18 cellular contexts compared by ENCODE assay signal in genomic region chr19:18362934-18363542, GRCh38. TPM values are rescaled to one million over a fixed set of nuclear protein-coding genes. Genes with fewer than 3 reads are reported as not detected.
DNase-seq lines count a peak whose midpoint lies in the region; TF ChIP-seq lines count a peak whose summit lies in the region.
"Had no signal": no experiment of that assay in that cellular context is flagged by ENCODE, and none has a peak within 500 bp of the region (broad histone marks: within the 10 kb centered on the region; RNA-seq: fewer than 3 reads in every experiment).

No MANE protein-coding gene starts in this region.

- H3K27me3 Mint-ChIP-seq in neural progenitor cell (ENCODE audit: insufficient read depth, low read depth): peaks cover 6% of the 10 kb centered on the region
- H3K27me3 Mint-ChIP-seq: natural killer cell treated with Interleukin-12 subunit alpha and Interleukin-12 subunit beta and Interleukin-15 and Interleukin-18, amount 100 ng/mL, for 72 hours; stimulated activated naive B cell treated with anti-CD40 and anti-IgM and Interleukin-4, amounts not matched to agents 10 μg/mL and 1 μg/mL and 100 μg/mL, for 72 hours; T-cell had no signal

- H3K79me2 ChIP-seq in neural progenitor cell (ENCODE audit: low read depth): no peaks in the 10 kb centered on the region

- H3K9me3 ChIP-seq in HUES6 (ENCODE audit: control insufficient read depth, insufficient read depth, low read depth, low read length) (no peaks in the 10 kb centered on the region), colonic mucosa (no peaks in the 10 kb centered on the region), prostate gland (no peaks in the 10 kb centered on the region), neural progenitor cell (ENCODE audit: low read depth) (no peaks in the 10 kb centered on the region)
- H3K9me3 ChIP-seq: heart right ventricle, sigmoid colon had no signal

- peaks cover 20% of the 10 kb centered on the region for H3K36me3 ChIP-seq in HUES6 (ENCODE audit: control insufficient read depth, insufficient read depth, low read length)
- no peaks in the 10 kb centered on the region for H3K36me3 ChIP-seq in colonic mucosa
- H3K36me3 ChIP-seq in prostate gland: no peaks in the 10 kb centered on the region
- H3K36me3 ChIP-seq in neural progenitor cell: no peaks in the 10 kb centered on the region

- DNase-seq in colonic mucosa (peak; percentile 38), prostate gland (ENCODE audit: low spot score) (no peak), NCI-H1694 treated with DMSO at 0.1 percent for 48 hours (lab: John Stamatoyannopoulos, UW) (no peak), neural progenitor cell (ENCODE audit: low spot score) (no peak), SW 1271 (lab: John Stamatoyannopoulos, UW) (no peak)
- DNase-seq: activated CD4-positive, CD25-positive, alpha-beta regulatory T cell; CD8-positive, alpha-beta T cell; heart right ventricle; left cardiac atrium; NCI-H187 treated with DMSO at 0.1 percent for 48 hours; NCI-H510A treated with DMSO at 0.1 percent for 48 hours; PC-3; sigmoid colon; stimulated activated naive B cell treated with anti-CD40 and anti-IgM and Interleukin-4, amounts not matched to agents 10 μg/mL and 1 μg/mL and 100 μg/mL, for 72 hours; T-cell had no signal

- H3K36me3 Mint-ChIP-seq in neural progenitor cell: peaks cover 8% of the 10 kb centered on the region

- WGBS in prostate gland: 90% methylated on average over 17 of the region's 17 CpGs

- H3K4me1 ChIP-seq in HUES6 (ENCODE audit: control insufficient read depth, insufficient read depth, low read length): peaks cover 9% of the 10 kb centered on the region
- H3K4me1 ChIP-seq in colonic mucosa: peaks cover 5% of the 10 kb centered on the region
- H3K4me1 ChIP-seq in prostate gland (replicated peaks): no peaks in the 10 kb centered on the region
- peaks cover 9% of the 10 kb centered on the region for H3K4me1 ChIP-seq in neural progenitor cell

- H3K4me2 ChIP-seq in neural progenitor cell: no peak overlapping the region

- 0 out of 2 replicates have a peak overlapping the region, but pooled peaks have one; percentile 34 for H3K27ac ChIP-seq in HUES6 (ENCODE audit: low read depth, low read length)
- H3K27ac ChIP-seq in colonic mucosa: no peak overlapping the region
- H3K27ac ChIP-seq in prostate gland: peak overlapping the region; percentile 89 to 91
- no peak overlapping the region for H3K27ac ChIP-seq in neural progenitor cell

- H3K27me3 ChIP-seq in HUES6 (ENCODE audit: control insufficient read depth, insufficient read depth, low read length): no peaks in the 10 kb centered on the region
- H3K27me3 ChIP-seq in colonic mucosa: no peaks in the 10 kb centered on the region
- H3K27me3 ChIP-seq in prostate gland (replicated peaks; ENCODE audit: insufficient read depth): no peaks in the 10 kb centered on the region
- no peaks in the 10 kb centered on the region for H3K27me3 ChIP-seq in neural progenitor cell
- H3K27me3 ChIP-seq: heart right ventricle, sigmoid colon had no signal

- no peak overlapping the region for H2AFZ ChIP-seq in neural progenitor cell (replicated peaks)

- no peak for TF ChIP-seq POLR2A in prostate gland (IDR thresholded peaks at IDR 0.05)

- H3K27ac Mint-ChIP-seq in neural progenitor cell: no peak overlapping the region
- H3K27ac Mint-ChIP-seq: CD8-positive, alpha-beta T cell; stimulated activated naive B cell treated with anti-CD40 and anti-IgM and Interleukin-4, amounts not matched to agents 10 μg/mL and 1 μg/mL and 100 μg/mL, for 72 hours; T-cell had no signal

- H3K4me3 ChIP-seq in HUES6 (ENCODE audit: low read depth, low read length): no peak overlapping the region
- no peak overlapping the region for H3K4me3 ChIP-seq in colonic mucosa
- H3K4me3 ChIP-seq in prostate gland: no peak overlapping the region
- no peak overlapping the region for H3K4me3 ChIP-seq in neural progenitor cell
- H3K4me3 ChIP-seq: heart right ventricle, sigmoid colon had no signal

- no peaks in the 10 kb centered on the region for H4K20me1 ChIP-seq in neural progenitor cell (ENCODE audit: low read depth)

- H3K4me1 Mint-ChIP-seq in neural progenitor cell: peaks cover 34% of the 10 kb centered on the region
- H3K4me1 Mint-ChIP-seq: T-cell had no signal

- H3K4me3 Mint-ChIP-seq in neural progenitor cell: no peak overlapping the region
- H3K4me3 Mint-ChIP-seq: CD8-positive, alpha-beta T cell; natural killer cell treated with Interleukin-12 subunit alpha and Interleukin-12 subunit beta and Interleukin-15 and Interleukin-18, amount 100 ng/mL, for 72 hours; stimulated activated naive B cell treated with anti-CD40 and anti-IgM and Interleukin-4, amounts not matched to agents 10 μg/mL and 1 μg/mL and 100 μg/mL, for 72 hours; T-cell had no signal

- no peaks in the 10 kb centered on the region for H3F3A ChIP-seq in neural progenitor cell (ENCODE audit: low read depth)

- intact Hi-C loops in colonic mucosa (cut with DNase I): no loop called here
- intact Hi-C loops in prostate gland (cut with DNase I): no loop called here

- H3K9me3 Mint-ChIP-seq in neural progenitor cell: peaks cover 2% of the 10 kb centered on the region
- H3K9me3 Mint-ChIP-seq: CD8-positive, alpha-beta T cell; natural killer cell treated with Interleukin-12 subunit alpha and Interleukin-12 subunit beta and Interleukin-15 and Interleukin-18, amount 100 ng/mL, for 72 hours; stimulated activated naive B cell treated with anti-CD40 and anti-IgM and Interleukin-4, amounts not matched to agents 10 μg/mL and 1 μg/mL and 100 μg/mL, for 72 hours; T-cell had no signal

- H3K9ac ChIP-seq in HUES6 (ENCODE audit: low read length) (no peak overlapping the region), colonic mucosa (ENCODE audit: low read depth in 2 of 2, low read length in 2 of 2) (peak overlapping the region in 1 of 2 donors; percentile 55), neural progenitor cell (no peak overlapping the region)

- TF ChIP-seq CTCF in colonic mucosa (IDR thresholded peaks at IDR 0.05) (no peak), prostate gland (IDR thresholded peaks at IDR 0.05) (no peak), neural progenitor cell (IDR thresholded peaks at IDR 0.05) (no peak)

RNA-seq across cellular contexts. Expression of gene PGPEP1, which starts 22.6 kb away (rescaled TPM):
- total RNA-seq in colonic mucosa (10 to 100 TPM; 62.6 to 99.0 TPM), prostate gland (10 to 100 TPM; 18.0 to 37.3 TPM), neural progenitor cell (ENCODE audit: low replicate concordance) (2.1 and 5.7 TPM in 2 replicates)

RNA-seq across cellular contexts. Expression of gene GDF15, which starts 22.9 kb away (rescaled TPM):
- total RNA-seq in colonic mucosa: 100 to 1,000 TPM; 120 to 159 TPM
- total RNA-seq in prostate gland: 100 to 1,000 TPM in 1 of 2 donors, 10 to 100 TPM in 1; 49.6 to 136 TPM
- 0.19 and 2.5 TPM in 2 replicates for total RNA-seq in neural progenitor cell (ENCODE audit: low replicate concordance)
- total RNA-seq: CD8-positive, alpha-beta T cell had no signal

RNA-seq across cellular contexts. Expression of gene LRRC25, which starts 34.4 kb away (rescaled TPM):
- total RNA-seq in colonic mucosa (1 to 10 TPM; 1.4 to 3.9 TPM), prostate gland (1 to 10 TPM; 1.6 to 5.5 TPM), neural progenitor cell (ENCODE audit: low replicate concordance) (0.03 TPM in 1 of 2 replicates, not detected in the other)
- total RNA-seq: G401; natural killer cell treated with Interleukin-12 subunit alpha and Interleukin-12 subunit beta and Interleukin-15 and Interleukin-18, amount 100 ng/mL, for 72 hours; PC-3 had no signal

RNA-seq across cellular contexts. Expression of gene LSM4, which starts 40.2 kb away (rescaled TPM):
- total RNA-seq in colonic mucosa (100 to 1,000 TPM; 128 to 308 TPM), prostate gland (100 to 1,000 TPM; 157 to 215 TPM), neural progenitor cell (ENCODE audit: low replicate concordance) (440 and 768 TPM in 2 replicates)

RNA-seq across cellular contexts. Expression of gene SSBP4, which starts 56.2 kb away (rescaled TPM):
- total RNA-seq in colonic mucosa (10 to 100 TPM; 40.1 to 77.3 TPM), prostate gland (100 to 1,000 TPM in 1 of 2 donors, 10 to 100 TPM in 1; 71.5 to 120 TPM), neural progenitor cell (ENCODE audit: low replicate concordance) (21.1 and 50.5 TPM in 2 replicates)

Comparison
In these comparisons a context has a peak if more than half of its experiments do, and no peak if none do; other contexts are left out.
1. H3K27ac ChIP-seq: peak in HUES6 (single experiment) and prostate gland (2 of 2); none in colonic mucosa (single experiment) and neural progenitor cell (single experiment).
2. RNA of gene GDF15, which starts 22.9 kb away (total RNA-seq): 120 to 159 TPM in colonic mucosa and 49.6 to 136 TPM in prostate gland; 0.19 to 2.5 TPM in neural progenitor cell; every median in the first group is over 10 times any median in the second.